1 cellular context compared by ENCODE assay signal in the genomic region with DNA sequence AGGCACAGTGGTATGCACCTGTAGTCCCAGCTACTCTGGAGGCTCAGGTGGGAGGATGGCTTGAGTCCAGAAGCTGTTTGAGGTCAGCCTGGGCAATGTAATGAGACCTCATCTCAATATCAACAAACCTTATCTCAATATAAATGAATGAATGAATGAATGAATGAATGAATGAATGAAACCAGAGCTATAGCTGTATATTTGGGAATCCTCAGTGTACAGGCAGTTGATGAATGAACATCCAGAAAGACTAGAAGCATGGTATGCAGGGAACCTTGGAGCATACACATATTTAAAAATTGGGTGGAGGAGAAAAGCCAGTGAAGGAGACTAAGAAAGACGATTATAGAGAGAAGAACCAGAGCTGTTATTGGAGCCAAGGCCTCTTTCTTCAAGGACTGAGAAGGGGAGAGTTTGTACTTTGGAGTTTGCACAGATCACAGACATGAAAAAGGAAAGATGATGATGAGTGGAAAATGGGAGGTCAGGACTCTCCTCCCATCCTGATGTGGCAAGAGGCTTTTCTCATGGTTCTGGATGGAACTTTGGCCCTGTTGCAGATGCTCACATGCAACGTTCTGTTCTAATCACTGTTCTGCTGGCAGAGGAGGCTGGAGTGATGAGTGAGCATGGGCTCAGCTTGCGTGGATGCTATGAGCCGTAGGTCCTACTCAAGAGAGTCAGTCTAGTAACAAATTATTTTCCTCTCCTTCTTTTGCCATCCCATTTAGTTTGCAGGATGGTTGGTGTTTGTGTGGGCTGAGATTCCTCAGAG.
TF ChIP-seq lines count a peak whose summit lies in the region.

No MANE protein-coding gene starts in this region.

TF ChIP-seq in HepG2, 621 proteins besides CTCF, POLR2A, EP300 and RAD21 (continued from another document):
- TF ChIP-seq, protein P1, sequence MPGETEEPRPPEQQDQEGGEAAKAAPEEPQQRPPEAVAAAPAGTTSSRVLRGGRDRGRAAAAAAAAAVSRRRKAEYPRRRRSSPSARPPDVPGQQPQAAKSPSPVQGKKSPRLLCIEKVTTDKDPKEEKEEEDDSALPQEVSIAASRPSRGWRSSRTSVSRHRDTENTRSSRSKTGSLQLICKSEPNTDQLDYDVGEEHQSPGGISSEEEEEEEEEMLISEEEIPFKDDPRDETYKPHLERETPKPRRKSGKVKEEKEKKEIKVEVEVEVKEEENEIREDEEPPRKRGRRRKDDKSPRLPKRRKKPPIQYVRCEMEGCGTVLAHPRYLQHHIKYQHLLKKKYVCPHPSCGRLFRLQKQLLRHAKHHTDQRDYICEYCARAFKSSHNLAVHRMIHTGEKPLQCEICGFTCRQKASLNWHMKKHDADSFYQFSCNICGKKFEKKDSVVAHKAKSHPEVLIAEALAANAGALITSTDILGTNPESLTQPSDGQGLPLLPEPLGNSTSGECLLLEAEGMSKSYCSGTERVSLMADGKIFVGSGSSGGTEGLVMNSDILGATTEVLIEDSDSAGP (CRISPR knock-in tag; IDR thresholded peaks at IDR 0.05; ENCODE audit: borderline replicate concordance) = no peak
- TF ChIP-seq RFX3 (CRISPR knock-in tag; IDR thresholded peaks at IDR 0.05) (no peak), ZNF563 (CRISPR knock-in tag; IDR thresholded peaks at IDR 0.05) (no peak)
